In genomic region chr10:23055424-23056191, GRCh38 we compare ENCODE assay signal across 1 cellular context.
TF ChIP-seq lines count a peak whose summit lies in the region.

No MANE protein-coding gene starts in this region.

TF ChIP-seq in K562, 482 proteins besides CTCF, POLR2A, EP300 and RAD21 (continued from another document):
- TF ChIP-seq PKNOX1 (IDR thresholded peaks at IDR 0.05): no peak
- TF ChIP-seq CBX2 (IDR thresholded peaks at IDR 0.05; ENCODE audit: insufficient read depth, low read length, poor library complexity, severe bottlenecking): no peak
- TF ChIP-seq SRF (CRISPR knock-in tag; IDR thresholded peaks at IDR 0.05): peak in 1 of 2 experiments; percentile 85; a peak in 1 of 4 replicates
- peak; percentile 99 for TF ChIP-seq POLR2AphosphoS5 (IDR thresholded peaks at IDR 0.05; ENCODE audit: control insufficient read depth, insufficient read depth, low read depth, low read length)
- no peak for TF ChIP-seq FOXP1 (CRISPR knock-in tag; IDR thresholded peaks at IDR 0.05)
- TF ChIP-seq TARDBP (IDR thresholded peaks at IDR 0.05): no peak
- 0 out of 4 replicates have a peak, but pooled peaks of 1 of the 2 experiments have one; percentile 21 for TF ChIP-seq RCOR1 (IDR thresholded peaks at IDR 0.05; ENCODE audit: borderline replicate concordance in 1 of 2, low read depth in 2 of 2, low read length in 2 of 2)
- TF ChIP-seq TAF9B (IDR thresholded peaks at IDR 0.05; ENCODE audit: partially characterized antibody): peak; percentile 68
- TF ChIP-seq HLTF (IDR thresholded peaks at IDR 0.05): no peak
- peak; percentile 38; the same call in 1 of the 2 replicates for TF ChIP-seq ERF (CRISPR knock-in tag; IDR thresholded peaks at IDR 0.05)
- 0 out of 2 replicates have a peak, but pooled peaks have one; percentile 44 for TF ChIP-seq ZNF354B (CRISPR knock-in tag; IDR thresholded peaks at IDR 0.05)
- peak; percentile 56; the same call in 1 of the 2 replicates for TF ChIP-seq ZKSCAN8 (CRISPR knock-in tag; IDR thresholded peaks at IDR 0.05)
- TF ChIP-seq GTF2E2 (tag; IDR thresholded peaks at IDR 0.05): peak; percentile 99
- no peak for TF ChIP-seq JUN (IDR thresholded peaks at IDR 0.05; ENCODE audit: borderline replicate concordance, low read depth, low read length)
- TF ChIP-seq JUN (CRISPR knock-in tag; IDR thresholded peaks at IDR 0.05; ENCODE audit: borderline replicate concordance): no peak
- no peak for TF ChIP-seq ARID2 (IDR thresholded peaks at IDR 0.05)
- no peak for TF ChIP-seq KAT8 (IDR thresholded peaks at IDR 0.05; ENCODE audit: low read depth)
- peak; percentile 55; the same call in 1 of the 2 replicates for TF ChIP-seq ZNF347 (CRISPR knock-in tag; IDR thresholded peaks at IDR 0.05; ENCODE audit: low read depth)
- peak; percentile 72; the same call in 1 of the 2 replicates for TF ChIP-seq ZNF436 (CRISPR knock-in tag; IDR thresholded peaks at IDR 0.05)
